13 cellular contexts compared by ENCODE assay signal in genomic region chr7:151794508-151795167, GRCh38.
DNase-seq lines count a peak whose midpoint lies in the region; ATAC-seq, FAIRE-seq and TF ChIP-seq lines count a peak whose summit lies in the region.
"Had no signal": no experiment of that assay in that cellular context is flagged by ENCODE, and none has a peak within 500 bp of the region (broad histone marks: within the 10 kb centered on the region; RNA-seq: fewer than 3 reads in every experiment).

No MANE protein-coding gene starts in this region.

- in situ Hi-C loops in K562 (cut with MboI) (no loop called here), G401 (cut with HindIII; ENCODE audit: low sequenced_read_pairs) (no loop called here)

- TF ChIP-seq CTCF in K562 (IDR thresholded peaks at IDR 0.05 in 2 of 3, conservative IDR thresholded peaks at IDR 0.05 in 1 of 3; ENCODE audit: insufficient read depth in 2 of 3, low read depth in 1 of 3, low read length in 3 of 3) (no peak), nephron progenitor cell (IDR thresholded peaks at IDR 0.05) (no peak), gastroesophageal sphincter (IDR thresholded peaks at IDR 0.05) (no peak)

- 5% methylated on average over 16 of the region's 16 CpGs for WGBS in K562 (ENCODE audit: insufficient coverage, low coverage, missing lambda C conversion rate)
- WGBS in gastroesophageal sphincter (ENCODE audit: low coverage in 1 of 2), 2 donors = no CpG with 5 or more reads among the region's 16 CpGs

- TF ChIP-seq POLR2A in K562 (conservative IDR thresholded peaks at IDR 0.05) = no peak
- TF ChIP-seq POLR2A in gastroesophageal sphincter (IDR thresholded peaks at IDR 0.05) = no peak

- TF ChIP-seq RAD21 in K562 (CRISPR knock-in tag; conservative IDR thresholded peaks at IDR 0.05 in 1 of 2, IDR thresholded peaks at IDR 0.05 in 1 of 2) = no peak

- intact Hi-C loops in K562 (cut with micrococcal nuclease) = no loop called here

- peak; percentile 37 for DNase-seq in ELF-1 (ENCODE audit: low read depth, low spot score)
- DNase-seq in M059J (ENCODE audit: low read depth) = peak; percentile 69
- no peak for DNase-seq in K562 (ENCODE audit: extremely low read depth in 1 of 4, low spot score in 3 of 4)
- DNase-seq in nephron progenitor cell = peak; percentile 53
- no peak for DNase-seq in G401 (ENCODE audit: low spot score)
- DNase-seq in NCI-H1694 treated with DMSO at 0.1 percent for 48 hours (lab: John Stamatoyannopoulos, UW) = no peak
- DNase-seq: Caco-2, NCI-H2081, testis had no signal

- H3K4me3 ChIP-seq in K562 = no peak overlapping the region
- H3K4me3 ChIP-seq in gastroesophageal sphincter = no peak overlapping the region
- H3K4me3 ChIP-seq: testis had no signal

- peaks cover 16% of the 10 kb centered on the region for H4K20me1 ChIP-seq in K562 (replicated peaks; ENCODE audit: control insufficient read depth, insufficient read depth, low read length)

- no peaks in the 10 kb centered on the region for H3K36me3 ChIP-seq in K562 (ENCODE audit: control insufficient read depth, insufficient read depth, low read length)
- no peaks in the 10 kb centered on the region for H3K36me3 ChIP-seq in gastroesophageal sphincter
- H3K36me3 ChIP-seq: neutrophil had no signal

- no peak overlapping the region for H3K27ac ChIP-seq in K562 (ENCODE audit: extremely low read depth, low read depth, low read length)
- peak overlapping the region in 1 of 4 donors; percentile 25 for H3K27ac ChIP-seq in gastroesophageal sphincter
- H3K27ac ChIP-seq: neutrophil, testis had no signal

- H3K79me2 ChIP-seq in K562 (ENCODE audit: control insufficient read depth, insufficient read depth, low read length) = no peaks in the 10 kb centered on the region

- no peak overlapping the region for H2AFZ ChIP-seq in K562 (ENCODE audit: low read depth, low read length)

- H3K4me1 Mint-ChIP-seq in nephron progenitor cell = peaks cover 77% of the 10 kb centered on the region

- H3K27me3 ChIP-seq in K562 (ENCODE audit: control insufficient read depth in 2 of 2, insufficient read depth in 2 of 2, low read length in 2 of 2) (peaks cover 83 to 97% of the 10 kb centered on the region in 2 experiments), gastroesophageal sphincter (no peaks in the 10 kb centered on the region)
- H3K27me3 ChIP-seq: neutrophil, testis had no signal

- H3K4me1 ChIP-seq in K562 (replicated peaks in 1 of 2; ENCODE audit: control insufficient read depth in 2 of 2, insufficient read depth in 2 of 2, low read length in 2 of 2) = peaks cover 0 to 11% of the 10 kb centered on the region in 2 experiments; a peak in 3 of 5 replicates
- H3K4me1 ChIP-seq in gastroesophageal sphincter = peaks cover 0 to 40% (median 14%) of the 10 kb centered on the region in 3 donors
- H3K4me1 ChIP-seq: testis had no signal

- no peak overlapping the region for H3K9ac ChIP-seq in K562 (ENCODE audit: insufficient read depth in 1 of 2, low read depth in 2 of 2, low read length in 2 of 2)

- H3K4me3 Mint-ChIP-seq in nephron progenitor cell = no peak overlapping the region
- H3K4me3 Mint-ChIP-seq: activated naive CD4-positive, alpha-beta T cell treated with anti-CD3 and anti-CD28 coated beads, Interleukin-2, amount 50 U/mL, for 24 hours had no signal

- CTCF ChIA-PET in K562 (lab: Yijun Ruan, JAX; ENCODE audit: low intra/inter-chr PET ratio) = no interaction called here

- BruUV-seq in K562 (replicated peaks; lab: Mats Ljungman, UMichigan) = no TSS peak

- H3K9me3 Mint-ChIP-seq in nephron progenitor cell = no peaks in the 10 kb centered on the region
- H3K9me3 Mint-ChIP-seq: activated naive CD4-positive, alpha-beta T cell treated with anti-CD3 and anti-CD28 coated beads, Interleukin-2, amount 50 U/mL, for 24 hours had no signal

- no peak overlapping the region for H3K27ac Mint-ChIP-seq in nephron progenitor cell

- FAIRE-seq in K562 (lab: Jason Lieb, UNC) = no peak

- peaks cover 6% of the 10 kb centered on the region for H3K27me3 Mint-ChIP-seq in nephron progenitor cell (ENCODE audit: low read depth, poor library complexity)
- H3K27me3 Mint-ChIP-seq: activated naive CD4-positive, alpha-beta T cell treated with anti-CD3 and anti-CD28 coated beads, Interleukin-2, amount 50 U/mL, for 24 hours had no signal

- H3K4me2 ChIP-seq in K562 (ENCODE audit: insufficient read depth, low read length) = no peak overlapping the region

- H3K9me1 ChIP-seq in K562 (ENCODE audit: control insufficient read depth, insufficient read depth, low read length) = no peaks in the 10 kb centered on the region

- no peaks in the 10 kb centered on the region for H3K36me3 Mint-ChIP-seq in nephron progenitor cell (ENCODE audit: low read depth)
- H3K36me3 Mint-ChIP-seq: activated naive CD4-positive, alpha-beta T cell treated with anti-CD3 and anti-CD28 coated beads, Interleukin-2, amount 50 U/mL, for 24 hours had no signal

- H3K9me3 ChIP-seq in K562 (replicated peaks; ENCODE audit: control insufficient read depth, insufficient read depth, low read depth, low read length) (no peaks in the 10 kb centered on the region), gastroesophageal sphincter (no peaks in the 10 kb centered on the region)
- H3K9me3 ChIP-seq: Caco-2, neutrophil, testis had no signal

- ATAC-seq in K562 = no peak
- ATAC-seq in HG02798 (IDR thresholded peaks at IDR 0.05; ENCODE audit: poor library complexity, unreplicated experiment) = no peak
- no peak for ATAC-seq in gastroesophageal sphincter

- POLR2A ChIA-PET in K562 (lab: Yijun Ruan, JAX) = interaction anchor here (1.1 kb wide), 1 partner anchor 10 kb away, joined by 4 read pairs; no protein-coding TSS in a partner anchor

- TF ChIP-seq EP300 in K562 (IDR thresholded peaks at IDR 0.05; ENCODE audit: low read length) = no peak
- no peak for TF ChIP-seq EP300 in gastroesophageal sphincter (IDR thresholded peaks at IDR 0.05)

TF ChIP-seq in K562, 482 proteins besides CTCF, POLR2A, EP300 and RAD21 (continues in another document):
- TF ChIP-seq PKNOX1 (IDR thresholded peaks at IDR 0.05) = 0 out of 2 replicates have a peak, but pooled peaks have one; percentile 17
- TF ChIP-seq HMBOX1 (IDR thresholded peaks at IDR 0.05) = no peak
- peak; percentile 41; the same call in 1 of the 2 replicates for TF ChIP-seq RERE (CRISPR knock-in tag; IDR thresholded peaks at IDR 0.05; ENCODE audit: borderline replicate concordance)
- no peak for TF ChIP-seq CTBP1 (IDR thresholded peaks at IDR 0.05; ENCODE audit: borderline replicate concordance)

Comparison
In these comparisons a context has a peak if more than half of its experiments do, and no peak if none do; other contexts are left out.
1. DNase-seq: peak in ELF-1 (single experiment), M059J (single experiment) and nephron progenitor cell (single experiment); none in K562 (0 of 4), G401 (single experiment) and NCI-H1694 treated with DMSO at 0.1 percent for 48 hours (single experiment).